In the genomic region with DNA sequence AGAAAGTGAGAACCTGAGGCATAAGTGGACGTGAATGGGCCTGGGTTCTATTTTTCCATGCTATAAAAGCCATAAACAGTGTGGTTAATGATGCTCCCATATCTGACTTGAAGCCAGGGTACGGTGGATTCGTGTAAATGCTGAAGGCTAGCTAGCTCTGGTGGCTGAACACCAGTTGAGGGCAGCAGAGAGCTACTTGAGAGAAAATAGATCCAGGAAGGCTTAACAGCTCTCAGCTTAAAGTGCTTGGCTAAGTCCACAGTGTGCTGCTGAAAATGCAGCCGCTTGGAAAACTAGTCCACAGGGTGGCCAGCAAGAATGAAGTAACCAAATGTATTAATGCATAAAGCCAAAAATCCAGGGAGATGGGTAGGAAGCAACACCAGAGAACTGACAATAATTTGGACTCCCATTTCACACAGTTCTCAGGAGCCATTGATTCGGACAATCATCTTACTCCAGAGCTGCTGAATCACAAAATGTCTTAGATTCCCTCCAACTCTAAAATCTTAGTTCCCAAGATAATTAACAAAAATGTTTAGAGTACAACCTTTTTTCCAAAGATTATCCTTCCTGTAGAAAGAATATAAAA, we compare ENCODE assay signal across 1 cellular context.
TF ChIP-seq lines count a peak whose summit lies in the region.

No MANE protein-coding gene starts in this region.

TF ChIP-seq in A549, 52 proteins besides CTCF, POLR2A, EP300 and RAD21 (continued from another document):
- TF ChIP-seq, protein P1, sequence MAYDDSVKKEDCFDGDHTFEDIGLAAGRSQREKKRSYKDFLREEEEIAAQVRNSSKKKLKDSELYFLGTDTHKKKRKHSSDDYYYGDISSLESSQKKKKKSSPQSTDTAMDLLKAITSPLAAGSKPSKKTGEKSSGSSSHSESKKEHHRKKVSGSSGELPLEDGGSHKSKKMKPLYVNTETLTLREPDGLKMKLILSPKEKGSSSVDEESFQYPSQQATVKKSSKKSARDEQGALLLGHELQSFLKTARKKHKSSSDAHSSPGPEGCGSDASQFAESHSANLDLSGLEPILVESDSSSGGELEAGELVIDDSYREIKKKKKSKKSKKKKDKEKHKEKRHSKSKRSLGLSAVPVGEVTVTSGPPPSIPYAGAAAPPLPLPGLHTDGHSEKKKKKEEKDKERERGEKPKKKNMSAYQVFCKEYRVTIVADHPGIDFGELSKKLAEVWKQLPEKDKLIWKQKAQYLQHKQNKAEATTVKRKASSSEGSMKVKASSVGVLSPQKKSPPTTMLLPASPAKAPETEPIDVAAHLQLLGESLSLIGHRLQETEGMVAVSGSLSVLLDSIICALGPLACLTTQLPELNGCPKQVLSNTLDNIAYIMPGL (CRISPR knock-in tag; IDR thresholded peaks at IDR 0.05; ENCODE audit: borderline replicate concordance): no peak
- TF ChIP-seq ELK1 (IDR thresholded peaks at IDR 0.05; ENCODE audit: low read depth, low read length) (no peak), SMC3 (IDR thresholded peaks at IDR 0.05) (peak; percentile 32; the same call in 2 of the 3 replicates)
TF ChIP-seq in A549: peak in this region for 1.
